In genomic region chr1:36863061-36863460, GRCh38 we compare ENCODE assay signal across 31 cellular contexts.
"Had no signal": no experiment of that assay in that cellular context is flagged by ENCODE, and none has a peak within 500 bp of the region (broad histone marks: within the 10 kb centered on the region; RNA-seq: fewer than 3 reads in every experiment).

No MANE protein-coding gene starts in this region.

- H3K36me3 ChIP-seq: adrenal gland, ascending aorta, brain microvascular endothelial cell, breast epithelium, cardiac muscle cell had no signal

- H3K4me1 ChIP-seq: adrenal gland, ascending aorta, body of pancreas, breast epithelium had no signal

- H3K9me3 ChIP-seq: adrenal gland, ascending aorta, body of pancreas, breast epithelium had no signal

- DNase-seq: activated effector memory CD4-positive, alpha-beta T cell treated with anti-CD3 and anti-CD28 coated beads, Interleukin-2, amount 50 U/mL, for 16 hours; activated effector memory CD4-positive, alpha-beta T cell treated with Interleukin-2 at 50 U/mL for 16 hours; activated gamma-delta T cell; activated gamma-delta T cell treated with Interleukin-2 at 50 U/mL for 16 hours; activated naive CD4-positive, alpha-beta T cell; activated naive CD4-positive, alpha-beta T cell treated with anti-CD3 and anti-CD28 coated beads for 36 hours; activated naive CD4-positive, alpha-beta T cell treated with anti-CD3 and anti-CD28 coated beads, Interleukin-2, amount 10 ng/mL, durations not matched to agents 7 days and 5 days; activated naive CD4-positive, alpha-beta T cell treated with anti-CD3 and anti-CD28 coated beads, Interleukin-2, amount 50 U/mL, for 16 hours; activated naive CD4-positive, alpha-beta T cell treated with Interleukin-2 at 50 U/mL for 16 hours; activated naive CD8-positive, alpha-beta T cell treated with anti-CD3 and anti-CD28 coated beads for 36 hours; activated naive CD8-positive, alpha-beta T cell treated with anti-CD3 and anti-CD28 coated beads, Interleukin-2, amount 10 ng/mL, durations not matched to agents 7 days and 5 days; activated naive CD8-positive, alpha-beta T cell treated with anti-CD3 and anti-CD28 coated beads, Interleukin-2, amount 50 U/mL, for 24 hours; activated T-cell treated with anti-CD3 and anti-CD28 coated beads, Interleukin-2, amount 50 U/mL, for 24 hours; activated T-cell treated with anti-CD3 and anti-CD28 coated beads, Interleukin-2, amount 50 U/mL, for 4 hours; activated T-cell treated with anti-CD3 and anti-CD28 coated beads, Interleukin-2, amount 50 U/mL, for 48 hours; activated T-cell treated with anti-CD3 and anti-CD28 coated beads, Interleukin-2, amount 50 U/mL, for 72 hours; adrenal gland; amniotic stem cell; amygdala; anterior cingulate cortex; aorta; body of pancreas; brain microvascular endothelial cell; caudate nucleus; central memory CD4-positive, alpha-beta T cell; cerebellar nuclear complex had no signal

- H3K27ac ChIP-seq: adrenal gland, ascending aorta, body of pancreas, brain microvascular endothelial cell, breast epithelium, cardiac muscle cell had no signal

- H3K4me3 ChIP-seq: adrenal gland, ascending aorta, body of pancreas, breast epithelium, cardiac muscle cell had no signal

- H3K27me3 ChIP-seq: adrenal gland, ascending aorta, body of pancreas, brain microvascular endothelial cell, breast epithelium, cardiac muscle cell had no signal

- ATAC-seq: activated naive CD4-positive, alpha-beta T cell treated with anti-CD3 and anti-CD28 coated beads, Interleukin-2, amount 50 U/mL, for 72 hours; activated naive CD8-positive, alpha-beta T cell treated with anti-CD3 and anti-CD28 coated beads, Interleukin-2, amount 50 U/mL, for 24 hours; activated T-cell treated with anti-CD3 and anti-CD28 coated beads, Interleukin-2, amount 50 U/mL, for 4 hours; activated T-cell treated with anti-CD3 and anti-CD28 coated beads, Interleukin-2, amount 50 U/mL, for 72 hours; activated T-helper 17 cell treated with anti-CD3 and anti-CD28 coated beads, Interleukin-2, amount 50 U/mL, for 72 hours; body of pancreas had no signal
